Comparison of ENCODE assay signal across 23 cellular contexts in the genomic region with DNA sequence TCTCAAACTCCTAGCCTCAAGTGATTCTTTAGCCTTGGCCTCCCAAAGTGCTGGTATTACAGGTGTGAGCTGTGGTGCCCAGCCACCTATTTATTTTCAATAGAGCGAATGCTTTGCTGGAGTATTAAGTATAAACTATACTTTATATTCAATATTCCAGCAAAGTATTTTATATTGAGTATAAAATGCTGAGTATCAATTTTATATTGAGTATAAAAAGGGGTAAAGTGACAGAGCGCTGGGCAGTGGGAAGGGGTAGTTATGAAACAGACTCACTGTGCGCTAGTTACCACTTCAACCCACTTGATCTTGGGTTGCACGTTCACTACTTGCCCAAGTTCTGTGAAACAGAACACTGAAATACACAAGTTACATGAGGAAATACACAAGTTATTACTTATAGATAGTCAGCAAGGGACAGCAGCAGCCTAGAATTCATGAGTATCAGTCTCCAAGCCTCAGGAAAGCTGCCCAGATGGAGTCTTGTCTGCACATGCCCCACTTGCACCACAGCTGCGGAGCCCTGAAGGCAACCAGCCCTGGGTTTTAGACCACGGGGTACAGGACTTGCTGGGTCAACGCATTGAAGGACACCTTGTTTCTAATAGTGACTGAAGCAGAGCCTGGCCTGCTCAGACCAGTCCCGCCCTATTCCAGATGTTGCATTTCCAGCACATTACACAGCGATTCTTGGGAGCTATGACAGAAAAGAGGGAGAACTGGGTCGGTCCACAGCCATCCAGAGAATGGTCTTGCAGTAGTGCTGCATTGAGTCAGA. TPM values are rescaled to one million over a fixed set of nuclear protein-coding genes. Genes with fewer than 3 reads are reported as not detected.
"Had no signal": no experiment of that assay in that cellular context is flagged by ENCODE, and none has a peak within 500 bp of the region (broad histone marks: within the 10 kb centered on the region; RNA-seq: fewer than 3 reads in every experiment).

No MANE protein-coding gene starts in this region.

- H3K4me3 Mint-ChIP-seq: mesothelial cell of epicardium; natural killer cell; neural crest cell; stimulated activated naive B cell treated with anti-CD40 and anti-IgM and Interleukin-4, amounts not matched to agents 10 μg/mL and 1 μg/mL and 100 μg/mL, for 72 hours; stimulated activated naive CD8-positive, alpha-beta T cell treated with anti-CD3 and anti-CD28 coated beads, Interleukin-15, amount 100 ng/mL, for 72 hours had no signal

- H3K36me3 ChIP-seq: gastrocnemius medialis, heart right ventricle, ovary, right atrium auricular region, sigmoid colon, tibial nerve had no signal

- H3K4me1 ChIP-seq: testis had no signal

- H3K27ac ChIP-seq: gastrocnemius medialis, heart right ventricle, ovary, right atrium auricular region, sigmoid colon, skin epidermis, testis, tibial nerve had no signal

- H3K36me3 Mint-ChIP-seq: mesothelial cell of epicardium; natural killer cell; stimulated activated naive B cell treated with anti-CD40 and anti-IgM and Interleukin-4, amounts not matched to agents 10 μg/mL and 1 μg/mL and 100 μg/mL, for 72 hours had no signal

- FAIRE-seq: islet of Langerhans had no signal

- ATAC-seq: gastrocnemius medialis; heart right ventricle; left lobe of liver; natural killer cell; stimulated activated naive B cell treated with anti-CD40 and anti-IgM and Interleukin-4, amounts not matched to agents 10 μg/mL and 1 μg/mL and 100 μg/mL, for 72 hours; stimulated activated naive CD8-positive, alpha-beta T cell treated with anti-CD3 and anti-CD28 coated beads, Interleukin-15, amount 100 ng/mL, for 72 hours had no signal

- DNase-seq: effector memory CD4-positive, alpha-beta T cell; gastrocnemius medialis; heart right ventricle; hypothalamus; kidney glomerular epithelial cell; natural killer cell; ovary; sigmoid colon; stimulated activated CD4-positive, alpha-beta T cell treated with anti-CD3 and anti-CD28 coated beads, Interleukin-2, amount 100 ng/mL, for 24 hours; stimulated activated CD4-positive, alpha-beta T cell treated with anti-CD3 and anti-CD28 coated beads, Interleukin-4, amount 100 ng/mL, for 4 hours; stimulated activated naive B cell treated with anti-CD40 and anti-IgM and Interleukin-4, amounts not matched to agents 10 μg/mL and 1 μg/mL and 100 μg/mL, for 72 hours; stimulated activated naive CD8-positive, alpha-beta T cell treated with anti-CD3 and anti-CD28 coated beads, Interleukin-15, amount 100 ng/mL, for 72 hours; testis had no signal

- H3K9me3 ChIP-seq: gastrocnemius medialis, heart right ventricle, ovary, right atrium auricular region, sigmoid colon, testis, tibial nerve had no signal

- H3K27me3 ChIP-seq: ovary, right atrium auricular region, testis, tibial nerve had no signal

- H3K27ac Mint-ChIP-seq: mesothelial cell of epicardium; natural killer cell; stimulated activated naive B cell treated with anti-CD40 and anti-IgM and Interleukin-4, amounts not matched to agents 10 μg/mL and 1 μg/mL and 100 μg/mL, for 72 hours; stimulated activated naive CD8-positive, alpha-beta T cell treated with anti-CD3 and anti-CD28 coated beads, Interleukin-15, amount 100 ng/mL, for 72 hours had no signal

- H3K4me3 ChIP-seq: gastrocnemius medialis, heart right ventricle, ovary, right atrium auricular region, sigmoid colon, skin epidermis, testis, tibial nerve had no signal

- H3K9me3 Mint-ChIP-seq: mesothelial cell of epicardium; natural killer cell; neural crest cell; stimulated activated naive B cell treated with anti-CD40 and anti-IgM and Interleukin-4, amounts not matched to agents 10 μg/mL and 1 μg/mL and 100 μg/mL, for 72 hours; stimulated activated naive CD8-positive, alpha-beta T cell treated with anti-CD3 and anti-CD28 coated beads, Interleukin-15, amount 100 ng/mL, for 72 hours had no signal

RNA-seq across cellular contexts. Expression of gene SYT13, which starts 51.6 kb away (rescaled TPM):
- total RNA-seq: fibroblast of lung, natural killer cell, subcutaneous adipose tissue, ureter had no signal
- polyA plus RNA-seq: fibroblast of lung had no signal
